Comparison of ENCODE assay signal across 34 cellular contexts in the genomic region with DNA sequence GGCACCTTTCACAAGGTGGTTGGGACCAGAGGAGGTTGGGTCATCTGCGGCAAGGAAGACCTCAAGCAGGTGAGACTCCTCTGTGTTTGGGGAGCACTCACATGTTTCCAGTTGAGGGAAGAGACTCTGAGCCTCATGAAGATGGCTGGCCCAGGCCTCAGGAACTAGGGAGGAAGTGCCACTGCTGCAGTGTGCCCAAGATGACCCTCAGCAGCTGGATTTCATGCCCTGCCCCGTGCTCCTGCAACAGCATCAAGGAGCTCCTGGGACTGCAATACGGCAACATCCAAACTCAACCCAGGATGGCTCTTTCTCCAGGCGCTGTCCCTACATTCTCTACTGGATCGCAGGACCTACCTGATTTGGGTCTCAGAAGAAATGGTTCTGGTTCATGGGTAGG.
"Had no signal": no experiment of that assay in that cellular context is flagged by ENCODE, and none has a peak within 500 bp of the region (broad histone marks: within the 10 kb centered on the region; RNA-seq: fewer than 3 reads in every experiment).

No MANE protein-coding gene starts in this region.

- H3K4me3 Mint-ChIP-seq: activated B cell treated with CpG ODN at 0.5 μM for 24 hours; activated CD4-positive, alpha-beta memory T cell treated with anti-CD3 and anti-CD28 coated beads for 36 hours; activated CD4-positive, alpha-beta T cell treated with anti-CD3 and anti-CD28 coated beads, Interleukin-2, amount 10 ng/mL, durations not matched to agents 24 days and 14 days; activated CD8-positive, alpha-beta T cell treated with anti-CD3 and anti-CD28 coated beads for 36 hours; activated naive CD4-positive, alpha-beta T cell treated with anti-CD3 and anti-CD28 coated beads for 36 hours; activated naive CD8-positive, alpha-beta T cell treated with anti-CD3 and anti-CD28 coated beads for 36 hours; activated T-cell treated with anti-CD3 and anti-CD28 coated beads, Interleukin-2, amount 50 U/mL, for 4 hours; activated T-cell treated with anti-CD3 and anti-CD28 coated beads, Interleukin-2, amount 50 U/mL, for 72 hours; activated T-helper 1 cell treated with anti-CD3 and anti-CD28 coated beads, Interleukin-12 subunit alpha, Interleukin-12 subunit beta, Interleukin-2, Interleukin-4 antibody, amounts not matched to agents 30 ng/mL and 10 ng/mL and 1 ng/mL, durations not matched to agents 14 hours and 24 hours and 36 hours; activated T-helper 17 cell treated with anti-CD3 and anti-CD28 coated beads, Interleukin-2, amount 50 U/mL, for 72 hours; central memory CD8-positive, alpha-beta T cell; T-helper 1 cell treated with Interleukin-12 subunit alpha and Interleukin-12 subunit beta and Interleukin-4 antibody, amounts not matched to agents 30 μg/mL and 1 μg/mL, for 36 hours; T-helper 2 cell treated with Interferon-gamma antibody and Interleukin-4, amounts not matched to agents 5 μg/mL and 100 μg/mL, for 36 hours had no signal

- H3K36me3 ChIP-seq: adrenal gland, brain microvascular endothelial cell, breast epithelium, cardiac muscle cell had no signal

- H3K27ac ChIP-seq: adrenal gland, brain microvascular endothelial cell, cardiac muscle cell had no signal

- DNase-seq: activated B cell treated with CpG ODN at 0.5 μM for 24 hours; activated CD4-positive, alpha-beta memory T cell treated with anti-CD3 and anti-CD28 coated beads for 36 hours; activated CD4-positive, alpha-beta T cell treated with anti-CD3 and anti-CD28 coated beads for 4 hours; activated CD4-positive, alpha-beta T cell treated with anti-CD3 and anti-CD28 coated beads, Interleukin-2, amount 10 ng/mL, durations not matched to agents 24 days and 14 days; activated CD4-positive, alpha-beta T cell treated with anti-CD3 and anti-CD28 coated beads, Interleukin-2, amount 50 U/mL, for 1 hour; activated CD4-positive, alpha-beta T cell treated with anti-CD3 and anti-CD28 coated beads, Interleukin-2, amount 50 U/mL, for 4 hours; activated CD4-positive, CD25-positive, alpha-beta regulatory T cell treated with anti-CD3 and anti-CD28 coated beads, Interleukin-2, amount 50 U/mL, for 72 hours; activated CD8-positive, alpha-beta memory T cell treated with anti-CD3 and anti-CD28 coated beads, Interleukin-2, amount 50 U/mL, for 4 hours; activated CD8-positive, alpha-beta T cell treated with anti-CD3 and anti-CD28 coated beads for 36 hours; activated gamma-delta T cell treated with Interleukin-2 at 50 U/mL for 16 hours; activated naive CD4-positive, alpha-beta T cell; activated naive CD4-positive, alpha-beta T cell treated with anti-CD3 and anti-CD28 coated beads for 36 hours; activated naive CD4-positive, alpha-beta T cell treated with anti-CD3 and anti-CD28 coated beads, Interleukin-2, amount 50 U/mL, for 16 hours; activated naive CD8-positive, alpha-beta T cell treated with anti-CD3 and anti-CD28 coated beads for 36 hours; activated T-cell treated with anti-CD3 and anti-CD28 coated beads for 4 hours; activated T-cell treated with anti-CD3 and anti-CD28 coated beads, Interleukin-2, amount 50 U/mL, for 4 hours; activated T-cell treated with anti-CD3 and anti-CD28 coated beads, Interleukin-2, amount 50 U/mL, for 72 hours; adrenal gland; amniotic stem cell; body of pancreas; brain microvascular endothelial cell; caudate nucleus; cerebellar nuclear complex; T-helper 1 cell; T-helper 2 cell; T-helper 9 cell had no signal

- H3K36me3 Mint-ChIP-seq: activated CD4-positive, alpha-beta memory T cell treated with anti-CD3 and anti-CD28 coated beads for 36 hours; activated naive CD8-positive, alpha-beta T cell treated with anti-CD3 and anti-CD28 coated beads for 36 hours had no signal

- H3K27ac Mint-ChIP-seq: activated B cell treated with CpG ODN at 0.5 μM for 24 hours; activated CD4-positive, alpha-beta memory T cell treated with anti-CD3 and anti-CD28 coated beads for 36 hours; activated CD4-positive, alpha-beta T cell treated with anti-CD3 and anti-CD28 coated beads, Interleukin-2, amount 10 ng/mL, durations not matched to agents 24 days and 14 days; activated CD8-positive, alpha-beta T cell treated with anti-CD3 and anti-CD28 coated beads for 36 hours; activated naive CD4-positive, alpha-beta T cell treated with anti-CD3 and anti-CD28 coated beads for 36 hours; activated naive CD4-positive, alpha-beta T cell treated with anti-CD3 and anti-CD28 coated beads, Interleukin-2, amount 50 U/mL, for 72 hours; activated naive CD8-positive, alpha-beta T cell treated with anti-CD3 and anti-CD28 coated beads for 36 hours; activated T-cell treated with anti-CD3 and anti-CD28 coated beads, Interleukin-2, amount 50 U/mL, for 72 hours; activated T-helper 1 cell treated with anti-CD3 and anti-CD28 coated beads, Interleukin-12 subunit alpha, Interleukin-12 subunit beta, Interleukin-2, Interleukin-4 antibody, amounts not matched to agents 30 ng/mL and 10 ng/mL and 1 ng/mL, durations not matched to agents 14 hours and 24 hours and 36 hours; activated T-helper 17 cell treated with anti-CD3 and anti-CD28 coated beads, Interleukin-2, amount 50 U/mL, for 72 hours; T-helper 1 cell treated with Interleukin-12 subunit alpha and Interleukin-12 subunit beta and Interleukin-4 antibody, amounts not matched to agents 30 μg/mL and 1 μg/mL, for 36 hours; T-helper 2 cell treated with Interferon-gamma antibody and Interleukin-4, amounts not matched to agents 5 μg/mL and 100 μg/mL, for 36 hours had no signal

- H3K9me3 ChIP-seq: adrenal gland, body of pancreas, breast epithelium had no signal

- H3K9me3 Mint-ChIP-seq: activated B cell treated with CpG ODN at 0.5 μM for 24 hours; activated CD4-positive, alpha-beta memory T cell treated with anti-CD3 and anti-CD28 coated beads for 36 hours; activated CD4-positive, alpha-beta T cell treated with anti-CD3 and anti-CD28 coated beads, Interleukin-2, amount 10 ng/mL, durations not matched to agents 24 days and 14 days; activated CD8-positive, alpha-beta T cell treated with anti-CD3 and anti-CD28 coated beads for 36 hours; activated naive CD4-positive, alpha-beta T cell treated with anti-CD3 and anti-CD28 coated beads for 36 hours; activated naive CD8-positive, alpha-beta T cell treated with anti-CD3 and anti-CD28 coated beads for 36 hours; activated T-cell treated with anti-CD3 and anti-CD28 coated beads, Interleukin-2, amount 50 U/mL, for 4 hours; activated T-helper 1 cell treated with anti-CD3 and anti-CD28 coated beads, Interleukin-12 subunit alpha, Interleukin-12 subunit beta, Interleukin-2, Interleukin-4 antibody, amounts not matched to agents 30 ng/mL and 10 ng/mL and 1 ng/mL, durations not matched to agents 14 hours and 24 hours and 36 hours; activated T-helper 17 cell treated with anti-CD3 and anti-CD28 coated beads, Interleukin-2, amount 50 U/mL, for 72 hours; central memory CD8-positive, alpha-beta T cell; T-helper 1 cell treated with Interleukin-12 subunit alpha and Interleukin-12 subunit beta and Interleukin-4 antibody, amounts not matched to agents 30 μg/mL and 1 μg/mL, for 36 hours; T-helper 2 cell treated with Interferon-gamma antibody and Interleukin-4, amounts not matched to agents 5 μg/mL and 100 μg/mL, for 36 hours had no signal

- H3K4me1 ChIP-seq: adrenal gland had no signal

- H3K27me3 ChIP-seq: body of pancreas, brain microvascular endothelial cell, cardiac muscle cell had no signal

- H3K4me3 ChIP-seq: adrenal gland, body of pancreas, breast epithelium, cardiac muscle cell had no signal

- H3K4me1 Mint-ChIP-seq: activated B cell treated with CpG ODN at 0.5 μM for 24 hours; activated CD4-positive, alpha-beta T cell treated with anti-CD3 and anti-CD28 coated beads, Interleukin-2, amount 10 ng/mL, durations not matched to agents 24 days and 14 days; central memory CD8-positive, alpha-beta T cell had no signal

- ATAC-seq: activated CD8-positive, alpha-beta T cell treated with anti-CD3 and anti-CD28 coated beads for 36 hours; activated naive CD4-positive, alpha-beta T cell treated with anti-CD3 and anti-CD28 coated beads, Interleukin-2, amount 50 U/mL, for 72 hours; activated T-cell treated with anti-CD3 and anti-CD28 coated beads, Interleukin-2, amount 50 U/mL, for 4 hours; activated T-cell treated with anti-CD3 and anti-CD28 coated beads, Interleukin-2, amount 50 U/mL, for 72 hours; activated T-helper 17 cell treated with anti-CD3 and anti-CD28 coated beads, Interleukin-2, amount 50 U/mL, for 72 hours; body of pancreas had no signal
